ENCODE assay signal across 18 cellular contexts in genomic region chr20:60352580-60352979, GRCh38.
"Had no signal": no experiment of that assay in that cellular context is flagged by ENCODE, and none has a peak within 500 bp of the region (broad histone marks: within the 10 kb centered on the region; RNA-seq: fewer than 3 reads in every experiment).

No MANE protein-coding gene starts in this region.

- DNase-seq: effector memory CD4-positive, alpha-beta T cell; heart left ventricle; hippocampal formation; mammary epithelial cell; mucosa of descending colon; naive thymus-derived CD8-positive, alpha-beta T cell; sigmoid colon; stimulated activated CD4-positive, alpha-beta T cell treated with anti-CD3 and anti-CD28 coated beads, Interleukin-2, amount 100 ng/mL, for 24 hours; stimulated activated CD4-positive, alpha-beta T cell treated with anti-CD3 and anti-CD28 coated beads, Interleukin-4, amount 100 ng/mL, for 4 hours; stimulated activated naive B cell treated with anti-CD40 and anti-IgM and Interleukin-4, amounts not matched to agents 10 μg/mL and 1 μg/mL and 100 μg/mL, for 72 hours; stimulated activated naive CD8-positive, alpha-beta T cell treated with anti-CD3 and anti-CD28 coated beads, Interleukin-15, amount 100 ng/mL, for 72 hours; testis; upper lobe of right lung had no signal

- H3K27me3 ChIP-seq: heart left ventricle, neutrophil, right atrium auricular region, sigmoid colon, testis, tibial nerve, upper lobe of right lung, vagina had no signal

- H3K4me3 ChIP-seq: heart left ventricle, mucosa of descending colon, right atrium auricular region, sigmoid colon, skin epidermis, testis, tibial nerve, upper lobe of right lung, vagina had no signal

- ATAC-seq: heart left ventricle; mucosa of descending colon; naive thymus-derived CD8-positive, alpha-beta T cell; stimulated activated naive B cell treated with anti-CD40 and anti-IgM and Interleukin-4, amounts not matched to agents 10 μg/mL and 1 μg/mL and 100 μg/mL, for 72 hours; stimulated activated naive CD8-positive, alpha-beta T cell treated with anti-CD3 and anti-CD28 coated beads, Interleukin-15, amount 100 ng/mL, for 72 hours; upper lobe of right lung had no signal

- H3K4me1 ChIP-seq: heart left ventricle, right atrium auricular region, sigmoid colon, testis, tibial nerve, upper lobe of right lung, vagina had no signal

- H3K27ac ChIP-seq: heart left ventricle, neutrophil, right atrium auricular region, sigmoid colon, skin epidermis, testis, tibial nerve, upper lobe of right lung, vagina had no signal

- H3K36me3 ChIP-seq: heart left ventricle, neutrophil, right atrium auricular region, sigmoid colon, tibial nerve, upper lobe of right lung, vagina had no signal

- H3K9me3 ChIP-seq: heart left ventricle, neutrophil, right atrium auricular region, sigmoid colon, testis, tibial nerve, upper lobe of right lung, vagina had no signal
